In the genomic region with DNA sequence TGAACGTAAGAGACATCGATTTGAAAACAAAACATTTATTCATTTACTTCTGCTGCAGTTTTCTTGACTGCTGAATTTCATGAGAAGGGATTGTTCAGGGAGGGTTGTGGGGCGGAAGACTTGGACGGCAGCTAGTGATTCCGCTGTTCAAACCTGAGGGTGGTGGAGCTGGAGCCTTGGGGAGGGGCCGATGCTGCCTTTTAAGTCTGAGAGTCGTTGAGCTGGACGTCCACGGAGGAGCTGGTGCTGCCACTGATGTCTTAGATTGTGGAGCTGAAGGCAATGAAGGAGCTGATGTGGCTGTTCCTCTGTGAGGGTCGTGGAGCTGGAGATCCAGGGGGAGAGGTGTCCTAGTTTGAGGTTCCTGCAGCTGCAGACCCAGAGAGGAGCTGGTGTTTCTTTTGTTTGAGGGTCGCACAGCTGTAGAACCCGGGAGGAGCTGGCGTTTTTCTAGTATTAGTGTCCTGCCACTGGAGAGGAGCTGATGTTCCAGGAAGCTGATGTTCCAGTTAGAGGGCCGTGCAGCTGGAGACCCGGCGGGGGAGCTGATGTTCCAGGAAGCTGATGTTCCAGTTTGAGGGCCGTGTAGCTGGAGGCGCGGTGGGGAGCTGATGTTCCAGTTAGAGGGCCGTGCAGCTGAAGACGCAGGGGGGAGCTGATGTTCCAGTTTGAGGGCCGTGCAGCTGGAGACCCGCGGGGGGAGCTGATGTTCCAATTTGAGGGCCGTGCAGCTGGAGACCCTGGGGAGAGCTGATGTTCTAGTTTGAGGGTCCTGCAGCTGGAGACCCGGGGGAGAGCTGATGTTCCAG, we compare ENCODE assay signal across 1 cellular context.
TF ChIP-seq lines count a peak whose summit lies in the region.

No MANE protein-coding gene starts in this region.

TF ChIP-seq in HepG2, 621 proteins besides CTCF, POLR2A, EP300 and RAD21 (continued from another document and continues in another):
- TF ChIP-seq, protein P1, sequence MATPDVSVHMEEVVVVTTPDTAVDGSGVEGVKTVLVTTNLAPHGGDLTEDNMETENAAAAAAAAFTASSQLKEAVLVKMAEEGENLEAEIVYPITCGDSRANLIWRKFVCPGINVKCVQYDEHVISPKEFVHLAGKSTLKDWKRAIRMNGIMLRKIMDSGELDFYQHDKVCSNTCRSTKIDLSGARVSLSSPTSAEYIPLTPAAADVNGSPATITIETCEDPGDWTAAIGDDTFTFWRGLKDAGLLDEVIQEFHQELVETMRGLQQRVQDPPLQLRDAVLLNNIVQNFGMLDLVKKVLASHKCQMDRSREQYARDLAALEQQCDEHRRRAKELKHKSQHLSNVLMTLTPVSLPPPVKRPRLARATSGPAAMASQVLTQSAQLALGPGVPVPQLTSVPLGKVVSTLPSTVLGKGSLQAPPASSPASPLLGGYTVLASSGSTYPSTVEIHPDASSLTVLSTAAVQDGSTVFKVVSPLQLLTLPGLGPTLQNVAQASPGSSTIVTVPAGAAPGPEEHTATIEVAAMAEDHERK (CRISPR knock-in tag; IDR thresholded peaks at IDR 0.05; ENCODE audit: low read depth): no peak
- TF ChIP-seq ERF (CRISPR knock-in tag; IDR thresholded peaks at IDR 0.05) (no peak), ARNT2 (CRISPR knock-in tag; IDR thresholded peaks at IDR 0.05; ENCODE audit: low read depth) (peak; percentile 23; the same call in 1 of the 2 replicates), WIZ (CRISPR knock-in tag; IDR thresholded peaks at IDR 0.05) (no peak), HNF4A (CRISPR knock-in tag; IDR thresholded peaks at IDR 0.05) (no peak), MAZ (IDR thresholded peaks at IDR 0.05; ENCODE audit: borderline replicate concordance, low read depth, low read length) (no peak), MAZ (CRISPR knock-in tag; IDR thresholded peaks at IDR 0.05; ENCODE audit: low read depth) (peak; percentile 62; the same call in 1 of the 2 replicates), KDM2A (CRISPR knock-in tag; IDR thresholded peaks at IDR 0.05; ENCODE audit: borderline replicate concordance, low read depth) (no peak), PHF8 (CRISPR knock-in tag; IDR thresholded peaks at IDR 0.05) (no peak), HDAC6 (IDR thresholded peaks at IDR 0.05; ENCODE audit: low read depth, low read length) (no peak), MZF1 (CRISPR knock-in tag; IDR thresholded peaks at IDR 0.05; ENCODE audit: borderline replicate concordance) (peak; percentile 27; the same call in 1 of the 2 replicates), SMAD9 (CRISPR knock-in tag; IDR thresholded peaks at IDR 0.05) (no peak), HDAC1 (CRISPR knock-in tag; IDR thresholded peaks at IDR 0.05) (no peak), NBN (conservative IDR thresholded peaks at IDR 0.05) (no peak), ZFX (CRISPR knock-in tag; IDR thresholded peaks at IDR 0.05; ENCODE audit: low read depth) (peak; percentile 49; the same call in 1 of the 2 replicates)
- TF ChIP-seq, protein P2, sequence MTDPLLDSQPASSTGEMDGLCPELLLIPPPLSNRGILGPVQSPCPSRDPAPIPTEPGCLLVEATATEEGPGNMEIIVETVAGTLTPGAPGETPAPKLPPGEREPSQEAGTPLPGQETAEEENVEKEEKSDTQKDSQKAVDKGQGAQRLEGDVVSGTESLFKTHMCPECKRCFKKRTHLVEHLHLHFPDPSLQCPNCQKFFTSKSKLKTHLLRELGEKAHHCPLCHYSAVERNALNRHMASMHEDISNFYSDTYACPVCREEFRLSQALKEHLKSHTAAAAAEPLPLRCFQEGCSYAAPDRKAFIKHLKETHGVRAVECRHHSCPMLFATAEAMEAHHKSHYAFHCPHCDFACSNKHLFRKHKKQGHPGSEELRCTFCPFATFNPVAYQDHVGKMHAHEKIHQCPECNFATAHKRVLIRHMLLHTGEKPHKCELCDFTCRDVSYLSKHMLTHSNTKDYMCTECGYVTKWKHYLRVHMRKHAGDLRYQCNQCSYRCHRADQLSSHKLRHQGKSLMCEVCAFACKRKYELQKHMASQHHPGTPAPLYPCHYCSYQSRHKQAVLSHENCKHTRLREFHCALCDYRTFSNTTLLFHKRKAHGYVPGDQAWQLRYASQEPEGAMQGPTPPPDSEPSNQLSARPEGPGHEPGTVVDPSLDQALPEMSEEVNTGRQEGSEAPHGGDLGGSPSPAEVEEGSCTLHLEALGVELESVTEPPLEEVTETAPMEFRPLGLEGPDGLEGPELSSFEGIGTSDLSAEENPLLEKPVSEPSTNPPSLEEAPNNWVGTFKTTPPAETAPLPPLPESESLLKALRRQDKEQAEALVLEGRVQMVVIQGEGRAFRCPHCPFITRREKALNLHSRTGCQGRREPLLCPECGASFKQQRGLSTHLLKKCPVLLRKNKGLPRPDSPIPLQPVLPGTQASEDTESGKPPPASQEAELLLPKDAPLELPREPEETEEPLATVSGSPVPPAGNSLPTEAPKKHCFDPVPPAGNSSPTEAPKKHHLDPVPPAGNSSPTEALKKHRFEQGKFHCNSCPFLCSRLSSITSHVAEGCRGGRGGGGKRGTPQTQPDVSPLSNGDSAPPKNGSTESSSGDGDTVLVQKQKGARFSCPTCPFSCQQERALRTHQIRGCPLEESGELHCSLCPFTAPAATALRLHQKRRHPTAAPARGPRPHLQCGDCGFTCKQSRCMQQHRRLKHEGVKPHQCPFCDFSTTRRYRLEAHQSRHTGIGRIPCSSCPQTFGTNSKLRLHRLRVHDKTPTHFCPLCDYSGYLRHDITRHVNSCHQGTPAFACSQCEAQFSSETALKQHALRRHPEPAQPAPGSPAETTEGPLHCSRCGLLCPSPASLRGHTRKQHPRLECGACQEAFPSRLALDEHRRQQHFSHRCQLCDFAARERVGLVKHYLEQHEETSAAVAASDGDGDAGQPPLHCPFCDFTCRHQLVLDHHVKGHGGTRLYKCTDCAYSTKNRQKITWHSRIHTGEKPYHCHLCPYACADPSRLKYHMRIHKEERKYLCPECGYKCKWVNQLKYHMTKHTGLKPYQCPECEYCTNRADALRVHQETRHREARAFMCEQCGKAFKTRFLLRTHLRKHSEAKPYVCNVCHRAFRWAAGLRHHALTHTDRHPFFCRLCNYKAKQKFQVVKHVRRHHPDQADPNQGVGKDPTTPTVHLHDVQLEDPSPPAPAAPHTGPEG (CRISPR knock-in tag; IDR thresholded peaks at IDR 0.05): no peak
- TF ChIP-seq, protein P3, sequence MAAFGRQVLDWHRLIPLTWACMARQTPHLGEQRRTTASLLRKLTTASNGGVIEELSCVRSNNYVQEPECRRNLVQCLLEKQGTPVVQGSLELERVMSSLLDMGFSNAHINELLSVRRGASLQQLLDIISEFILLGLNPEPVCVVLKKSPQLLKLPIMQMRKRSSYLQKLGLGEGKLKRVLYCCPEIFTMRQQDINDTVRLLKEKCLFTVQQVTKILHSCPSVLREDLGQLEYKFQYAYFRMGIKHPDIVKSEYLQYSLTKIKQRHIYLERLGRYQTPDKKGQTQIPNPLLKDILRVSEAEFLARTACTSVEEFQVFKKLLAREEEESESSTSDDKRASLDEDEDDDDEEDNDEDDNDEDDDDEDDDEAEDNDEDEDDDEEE (CRISPR knock-in tag; IDR thresholded peaks at IDR 0.05): no peak
- TF ChIP-seq, protein P4, sequence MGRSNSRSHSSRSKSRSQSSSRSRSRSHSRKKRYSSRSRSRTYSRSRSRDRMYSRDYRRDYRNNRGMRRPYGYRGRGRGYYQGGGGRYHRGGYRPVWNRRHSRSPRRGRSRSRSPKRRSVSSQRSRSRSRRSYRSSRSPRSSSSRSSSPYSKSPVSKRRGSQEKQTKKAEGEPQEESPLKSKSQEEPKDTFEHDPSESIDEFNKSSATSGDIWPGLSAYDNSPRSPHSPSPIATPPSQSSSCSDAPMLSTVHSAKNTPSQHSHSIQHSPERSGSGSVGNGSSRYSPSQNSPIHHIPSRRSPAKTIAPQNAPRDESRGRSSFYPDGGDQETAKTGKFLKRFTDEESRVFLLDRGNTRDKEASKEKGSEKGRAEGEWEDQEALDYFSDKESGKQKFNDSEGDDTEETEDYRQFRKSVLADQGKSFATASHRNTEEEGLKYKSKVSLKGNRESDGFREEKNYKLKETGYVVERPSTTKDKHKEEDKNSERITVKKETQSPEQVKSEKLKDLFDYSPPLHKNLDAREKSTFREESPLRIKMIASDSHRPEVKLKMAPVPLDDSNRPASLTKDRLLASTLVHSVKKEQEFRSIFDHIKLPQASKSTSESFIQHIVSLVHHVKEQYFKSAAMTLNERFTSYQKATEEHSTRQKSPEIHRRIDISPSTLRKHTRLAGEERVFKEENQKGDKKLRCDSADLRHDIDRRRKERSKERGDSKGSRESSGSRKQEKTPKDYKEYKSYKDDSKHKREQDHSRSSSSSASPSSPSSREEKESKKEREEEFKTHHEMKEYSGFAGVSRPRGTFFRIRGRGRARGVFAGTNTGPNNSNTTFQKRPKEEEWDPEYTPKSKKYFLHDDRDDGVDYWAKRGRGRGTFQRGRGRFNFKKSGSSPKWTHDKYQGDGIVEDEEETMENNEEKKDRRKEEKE (IDR thresholded peaks at IDR 0.05): no peak
- TF ChIP-seq, protein P5, sequence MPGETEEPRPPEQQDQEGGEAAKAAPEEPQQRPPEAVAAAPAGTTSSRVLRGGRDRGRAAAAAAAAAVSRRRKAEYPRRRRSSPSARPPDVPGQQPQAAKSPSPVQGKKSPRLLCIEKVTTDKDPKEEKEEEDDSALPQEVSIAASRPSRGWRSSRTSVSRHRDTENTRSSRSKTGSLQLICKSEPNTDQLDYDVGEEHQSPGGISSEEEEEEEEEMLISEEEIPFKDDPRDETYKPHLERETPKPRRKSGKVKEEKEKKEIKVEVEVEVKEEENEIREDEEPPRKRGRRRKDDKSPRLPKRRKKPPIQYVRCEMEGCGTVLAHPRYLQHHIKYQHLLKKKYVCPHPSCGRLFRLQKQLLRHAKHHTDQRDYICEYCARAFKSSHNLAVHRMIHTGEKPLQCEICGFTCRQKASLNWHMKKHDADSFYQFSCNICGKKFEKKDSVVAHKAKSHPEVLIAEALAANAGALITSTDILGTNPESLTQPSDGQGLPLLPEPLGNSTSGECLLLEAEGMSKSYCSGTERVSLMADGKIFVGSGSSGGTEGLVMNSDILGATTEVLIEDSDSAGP (CRISPR knock-in tag; IDR thresholded peaks at IDR 0.05; ENCODE audit: borderline replicate concordance): peak; percentile 33; the same call in 1 of the 2 replicates
- TF ChIP-seq, protein P6, sequence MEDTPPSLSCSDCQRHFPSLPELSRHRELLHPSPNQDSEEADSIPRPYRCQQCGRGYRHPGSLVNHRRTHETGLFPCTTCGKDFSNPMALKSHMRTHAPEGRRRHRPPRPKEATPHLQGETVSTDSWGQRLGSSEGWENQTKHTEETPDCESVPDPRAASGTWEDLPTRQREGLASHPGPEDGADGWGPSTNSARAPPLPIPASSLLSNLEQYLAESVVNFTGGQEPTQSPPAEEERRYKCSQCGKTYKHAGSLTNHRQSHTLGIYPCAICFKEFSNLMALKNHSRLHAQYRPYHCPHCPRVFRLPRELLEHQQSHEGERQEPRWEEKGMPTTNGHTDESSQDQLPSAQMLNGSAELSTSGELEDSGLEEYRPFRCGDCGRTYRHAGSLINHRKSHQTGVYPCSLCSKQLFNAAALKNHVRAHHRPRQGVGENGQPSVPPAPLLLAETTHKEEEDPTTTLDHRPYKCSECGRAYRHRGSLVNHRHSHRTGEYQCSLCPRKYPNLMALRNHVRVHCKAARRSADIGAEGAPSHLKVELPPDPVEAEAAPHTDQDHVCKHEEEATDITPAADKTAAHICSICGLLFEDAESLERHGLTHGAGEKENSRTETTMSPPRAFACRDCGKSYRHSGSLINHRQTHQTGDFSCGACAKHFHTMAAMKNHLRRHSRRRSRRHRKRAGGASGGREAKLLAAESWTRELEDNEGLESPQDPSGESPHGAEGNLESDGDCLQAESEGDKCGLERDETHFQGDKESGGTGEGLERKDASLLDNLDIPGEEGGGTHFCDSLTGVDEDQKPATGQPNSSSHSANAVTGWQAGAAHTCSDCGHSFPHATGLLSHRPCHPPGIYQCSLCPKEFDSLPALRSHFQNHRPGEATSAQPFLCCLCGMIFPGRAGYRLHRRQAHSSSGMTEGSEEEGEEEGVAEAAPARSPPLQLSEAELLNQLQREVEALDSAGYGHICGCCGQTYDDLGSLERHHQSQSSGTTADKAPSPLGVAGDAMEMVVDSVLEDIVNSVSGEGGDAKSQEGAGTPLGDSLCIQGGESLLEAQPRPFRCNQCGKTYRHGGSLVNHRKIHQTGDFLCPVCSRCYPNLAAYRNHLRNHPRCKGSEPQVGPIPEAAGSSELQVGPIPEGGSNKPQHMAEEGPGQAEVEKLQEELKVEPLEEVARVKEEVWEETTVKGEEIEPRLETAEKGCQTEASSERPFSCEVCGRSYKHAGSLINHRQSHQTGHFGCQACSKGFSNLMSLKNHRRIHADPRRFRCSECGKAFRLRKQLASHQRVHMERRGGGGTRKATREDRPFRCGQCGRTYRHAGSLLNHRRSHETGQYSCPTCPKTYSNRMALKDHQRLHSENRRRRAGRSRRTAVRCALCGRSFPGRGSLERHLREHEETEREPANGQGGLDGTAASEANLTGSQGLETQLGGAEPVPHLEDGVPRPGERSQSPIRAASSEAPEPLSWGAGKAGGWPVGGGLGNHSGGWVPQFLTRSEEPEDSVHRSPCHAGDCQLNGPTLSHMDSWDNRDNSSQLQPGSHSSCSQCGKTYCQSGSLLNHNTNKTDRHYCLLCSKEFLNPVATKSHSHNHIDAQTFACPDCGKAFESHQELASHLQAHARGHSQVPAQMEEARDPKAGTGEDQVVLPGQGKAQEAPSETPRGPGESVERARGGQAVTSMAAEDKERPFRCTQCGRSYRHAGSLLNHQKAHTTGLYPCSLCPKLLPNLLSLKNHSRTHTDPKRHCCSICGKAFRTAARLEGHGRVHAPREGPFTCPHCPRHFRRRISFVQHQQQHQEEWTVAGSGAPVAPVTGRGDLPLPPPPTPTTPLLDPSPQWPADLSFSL (CRISPR knock-in tag; IDR thresholded peaks at IDR 0.05): no peak
- TF ChIP-seq, protein P7, sequence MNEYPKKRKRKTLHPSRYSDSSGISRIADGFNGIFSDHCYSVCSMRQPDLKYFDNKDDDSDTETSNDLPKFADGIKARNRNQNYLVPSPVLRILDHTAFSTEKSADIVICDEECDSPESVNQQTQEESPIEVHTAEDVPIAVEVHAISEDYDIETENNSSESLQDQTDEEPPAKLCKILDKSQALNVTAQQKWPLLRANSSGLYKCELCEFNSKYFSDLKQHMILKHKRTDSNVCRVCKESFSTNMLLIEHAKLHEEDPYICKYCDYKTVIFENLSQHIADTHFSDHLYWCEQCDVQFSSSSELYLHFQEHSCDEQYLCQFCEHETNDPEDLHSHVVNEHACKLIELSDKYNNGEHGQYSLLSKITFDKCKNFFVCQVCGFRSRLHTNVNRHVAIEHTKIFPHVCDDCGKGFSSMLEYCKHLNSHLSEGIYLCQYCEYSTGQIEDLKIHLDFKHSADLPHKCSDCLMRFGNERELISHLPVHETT (CRISPR knock-in tag; conservative IDR thresholded peaks at IDR 0.05): no peak
- TF ChIP-seq, protein P8, sequence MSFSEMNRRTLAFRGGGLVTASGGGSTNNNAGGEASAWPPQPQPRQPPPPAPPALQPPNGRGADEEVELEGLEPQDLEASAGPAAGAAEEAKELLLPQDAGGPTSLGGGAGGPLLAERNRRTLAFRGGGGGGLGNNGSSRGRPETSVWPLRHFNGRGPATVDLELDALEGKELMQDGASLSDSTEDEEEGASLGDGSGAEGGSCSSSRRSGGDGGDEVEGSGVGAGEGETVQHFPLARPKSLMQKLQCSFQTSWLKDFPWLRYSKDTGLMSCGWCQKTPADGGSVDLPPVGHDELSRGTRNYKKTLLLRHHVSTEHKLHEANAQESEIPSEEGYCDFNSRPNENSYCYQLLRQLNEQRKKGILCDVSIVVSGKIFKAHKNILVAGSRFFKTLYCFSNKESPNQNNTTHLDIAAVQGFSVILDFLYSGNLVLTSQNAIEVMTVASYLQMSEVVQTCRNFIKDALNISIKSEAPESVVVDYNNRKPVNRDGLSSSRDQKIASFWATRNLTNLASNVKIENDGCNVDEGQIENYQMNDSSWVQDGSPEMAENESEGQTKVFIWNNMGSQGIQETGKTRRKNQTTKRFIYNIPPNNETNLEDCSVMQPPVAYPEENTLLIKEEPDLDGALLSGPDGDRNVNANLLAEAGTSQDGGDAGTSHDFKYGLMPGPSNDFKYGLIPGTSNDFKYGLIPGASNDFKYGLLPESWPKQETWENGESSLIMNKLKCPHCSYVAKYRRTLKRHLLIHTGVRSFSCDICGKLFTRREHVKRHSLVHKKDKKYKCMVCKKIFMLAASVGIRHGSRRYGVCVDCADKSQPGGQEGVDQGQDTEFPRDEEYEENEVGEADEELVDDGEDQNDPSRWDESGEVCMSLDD (CRISPR knock-in tag; IDR thresholded peaks at IDR 0.05; ENCODE audit: borderline replicate concordance): no peak
